33 cellular contexts compared by ENCODE assay signal in genomic region chr13:38570706-38571105, GRCh38.
"Had no signal": no experiment of that assay in that cellular context is flagged by ENCODE, and none has a peak within 500 bp of the region (broad histone marks: within the 10 kb centered on the region; RNA-seq: fewer than 3 reads in every experiment).

No MANE protein-coding gene starts in this region.

- H3K9me3 ChIP-seq: gastrocnemius medialis had no signal

- H3K27ac ChIP-seq: brain microvascular endothelial cell, esophagus squamous epithelium, gastrocnemius medialis, WERI-Rb-1 had no signal

- H3K36me3 ChIP-seq: brain microvascular endothelial cell, esophagus squamous epithelium, gastrocnemius medialis, heart left ventricle, WERI-Rb-1 had no signal

- H3K4me3 ChIP-seq: esophagus squamous epithelium, gastrocnemius medialis, heart left ventricle had no signal

- H3K27me3 ChIP-seq: brain microvascular endothelial cell, esophagus squamous epithelium, gastrocnemius medialis, heart left ventricle had no signal

- ATAC-seq: activated CD4-positive, CD25-positive, alpha-beta regulatory T cell treated with anti-CD3 and anti-CD28 coated beads, Interleukin-2, amount 50 U/mL, for 24 hours; activated CD8-positive, alpha-beta T cell treated with anti-CD3 and anti-CD28 coated beads for 36 hours; activated T-cell treated with anti-CD3 and anti-CD28 coated beads, Interleukin-2, amount 50 U/mL, for 4 hours; activated T-helper 17 cell treated with anti-CD3 and anti-CD28 coated beads, Interleukin-2, amount 50 U/mL, for 72 hours; effector memory CD8-positive, alpha-beta T cell; gastrocnemius medialis; T-helper 17 cell had no signal

- H3K4me1 ChIP-seq: esophagus squamous epithelium, gastrocnemius medialis, heart left ventricle had no signal

- FAIRE-seq: colon, endothelial cell of umbilical vein had no signal

- DNase-seq: activated B cell treated with CpG ODN at 0.5 μM for 24 hours; activated CD4-positive, alpha-beta T cell treated with anti-CD3 and anti-CD28 coated beads for 48 hours; activated CD4-positive, alpha-beta T cell treated with anti-CD3 and anti-CD28 coated beads, Interleukin-2, amount 50 U/mL, for 1 hour; activated CD4-positive, alpha-beta T cell treated with anti-CD3 and anti-CD28 coated beads, Interleukin-2, amount 50 U/mL, for 48 hours; activated CD8-positive, alpha-beta memory T cell treated with anti-CD3 and anti-CD28 coated beads for 24 hours; activated CD8-positive, alpha-beta T cell treated with anti-CD3 and anti-CD28 coated beads for 36 hours; activated effector memory CD4-positive, alpha-beta T cell treated with Interleukin-2 at 50 U/mL for 16 hours; activated gamma-delta T cell treated with Interleukin-2 at 50 U/mL for 16 hours; activated naive CD4-positive, alpha-beta T cell treated with anti-CD3 and anti-CD28 coated beads, Interleukin-2, amount 50 U/mL, for 16 hours; activated naive CD4-positive, alpha-beta T cell treated with Interleukin-2 at 50 U/mL for 16 hours; activated T-cell treated with anti-CD3 and anti-CD28 coated beads, Interleukin-2, amount 50 U/mL, for 4 hours; amniotic stem cell; anterior cingulate cortex; brain microvascular endothelial cell; caudate nucleus; cortex of kidney; dermis blood vessel endothelial cell; effector CD4-positive, alpha-beta T cell; effector memory CD8-positive, alpha-beta T cell; erythroblast; esophagus squamous epithelium; foreskin fibroblast; gastrocnemius medialis; glutamatergic neuron; heart left ventricle; hypothalamus; T-helper 17 cell; T1000; WERI-Rb-1 had no signal
